Comparison of ENCODE assay signal across 8 cellular contexts in genomic region chr10:36725581-36726520, GRCh38.
DNase-seq lines count a peak whose midpoint lies in the region; ATAC-seq lines count a peak whose summit lies in the region.

No MANE protein-coding gene starts in this region.

- H3K9me3 Mint-ChIP-seq in activated T-cell treated with anti-CD3 and anti-CD28 coated beads, Interleukin-2, amount 50 U/mL, for 72 hours: peaks cover 2 to 6% of the 10 kb centered on the region in 2 donors

- no peaks in the 10 kb centered on the region for H3K27me3 Mint-ChIP-seq in activated T-cell treated with anti-CD3 and anti-CD28 coated beads, Interleukin-2, amount 50 U/mL, for 72 hours (ENCODE audit: low read depth)

- H3K4me1 Mint-ChIP-seq in activated T-cell treated with anti-CD3 and anti-CD28 coated beads, Interleukin-2, amount 50 U/mL, for 72 hours (ENCODE audit: low read depth): no peaks in the 10 kb centered on the region

- no peak for ATAC-seq in HG02852 (IDR thresholded peaks at IDR 0.05; ENCODE audit: unreplicated experiment)
- no peak for ATAC-seq in activated T-cell treated with anti-CD3 and anti-CD28 coated beads, Interleukin-2, amount 50 U/mL, for 72 hours (replicated peaks in 1 of 2)

- DNase-seq in HPDE6-E6E7 (ENCODE audit: extremely low spot score) (peak; percentile 6), NCI-H82 treated with DMSO at 0.1 percent for 48 hours (lab: John Stamatoyannopoulos, UW; ENCODE audit: unreplicated experiment) (peak; percentile 6), epidermal melanocyte (ENCODE audit: insufficient read length, low spot score) (peak; percentile 14), nucleus accumbens (lab: John Stamatoyannopoulos, UW) (peak in 40 of 56 donors; percentile 2 to 65 (median 19)), T-helper 9 cell (no peak)
- DNase-seq in activated naive CD4-positive, alpha-beta T cell treated with anti-CD3 and anti-CD28 coated beads, Interleukin-2, amount 50 U/mL, for 16 hours: no peak
- DNase-seq in activated T-cell treated with anti-CD3 and anti-CD28 coated beads, Interleukin-2, amount 50 U/mL, for 72 hours: no peak

- H3K36me3 Mint-ChIP-seq in activated T-cell treated with anti-CD3 and anti-CD28 coated beads, Interleukin-2, amount 50 U/mL, for 72 hours (ENCODE audit: insufficient read depth in 2 of 2): no peaks in the 10 kb centered on the region

- H3K4me3 Mint-ChIP-seq in activated T-cell treated with anti-CD3 and anti-CD28 coated beads, Interleukin-2, amount 50 U/mL, for 72 hours: no peak overlapping the region

- H3K27ac Mint-ChIP-seq in activated T-cell treated with anti-CD3 and anti-CD28 coated beads, Interleukin-2, amount 50 U/mL, for 72 hours: no peak overlapping the region

Comparison
In these comparisons a context has a peak if more than half of its experiments do, and no peak if none do; other contexts are left out.
1. DNase-seq: peak in HPDE6-E6E7 (single experiment), NCI-H82 treated with DMSO at 0.1 percent for 48 hours (single experiment), epidermal melanocyte (single experiment) and nucleus accumbens (40 of 56); none in T-helper 9 cell (single experiment), activated naive CD4-positive, alpha-beta T cell treated with anti-CD3 and anti-CD28 coated beads, Interleukin-2, amount 50 U/mL, for 16 hours (single experiment) and activated T-cell treated with anti-CD3 and anti-CD28 coated beads, Interleukin-2, amount 50 U/mL, for 72 hours (0 of 2).